ENCODE assay signal across 19 cellular contexts in the genomic region with DNA sequence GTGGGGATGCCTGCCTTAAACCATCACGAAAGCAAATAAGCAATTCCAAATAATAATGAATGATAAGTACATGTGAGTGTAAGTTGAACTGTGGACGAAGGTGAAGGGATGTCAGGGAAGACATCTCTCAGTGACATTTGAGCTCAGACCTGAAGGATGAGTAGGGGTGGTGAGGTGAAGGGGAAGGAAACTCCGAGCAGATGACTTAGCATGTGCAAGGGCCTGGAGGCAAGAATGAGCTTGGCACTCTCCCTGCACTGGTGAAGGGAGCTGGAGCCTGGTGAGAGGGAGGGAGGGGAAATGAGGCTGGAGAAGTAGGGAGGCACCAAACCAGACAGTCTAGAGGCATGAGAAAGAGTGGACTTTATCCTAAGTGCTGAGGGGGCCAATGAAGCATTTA.
"Had no signal": no experiment of that assay in that cellular context is flagged by ENCODE, and none has a peak within 500 bp of the region (broad histone marks: within the 10 kb centered on the region; RNA-seq: fewer than 3 reads in every experiment).

No MANE protein-coding gene starts in this region.

- ATAC-seq: esophagus mucosa; naive thymus-derived CD8-positive, alpha-beta T cell; stimulated activated memory B cell treated with anti-CD40 and anti-IgM and Interleukin-4, amounts not matched to agents 10 μg/mL and 1 μg/mL and 100 μg/mL, for 72 hours had no signal

- H3K9me3 Mint-ChIP-seq: neural progenitor cell; stimulated activated memory B cell treated with anti-CD40 and anti-IgM and Interleukin-4, amounts not matched to agents 10 μg/mL and 1 μg/mL and 100 μg/mL, for 72 hours had no signal

- H3K4me1 Mint-ChIP-seq: naive thymus-derived CD8-positive, alpha-beta T cell; stimulated activated memory B cell treated with anti-CD40 and anti-IgM and Interleukin-4, amounts not matched to agents 10 μg/mL and 1 μg/mL and 100 μg/mL, for 72 hours had no signal

- H3K27me3 ChIP-seq: heart right ventricle, neural progenitor cell, right lobe of liver, transverse colon, uterus had no signal

- H3K27ac Mint-ChIP-seq: naive thymus-derived CD8-positive, alpha-beta T cell; neural progenitor cell; stimulated activated memory B cell treated with anti-CD40 and anti-IgM and Interleukin-4, amounts not matched to agents 10 μg/mL and 1 μg/mL and 100 μg/mL, for 72 hours; T-helper 2 cell treated with Interferon-gamma antibody and Interleukin-4, amounts not matched to agents 5 μg/mL and 100 μg/mL, for 36 hours had no signal

- H3K36me3 ChIP-seq: heart right ventricle, neural progenitor cell, right lobe of liver, transverse colon, uterus had no signal

- H3K4me3 Mint-ChIP-seq: brain; naive thymus-derived CD8-positive, alpha-beta T cell; neural progenitor cell; stimulated activated memory B cell treated with anti-CD40 and anti-IgM and Interleukin-4, amounts not matched to agents 10 μg/mL and 1 μg/mL and 100 μg/mL, for 72 hours; T-helper 2 cell treated with Interferon-gamma antibody and Interleukin-4, amounts not matched to agents 5 μg/mL and 100 μg/mL, for 36 hours had no signal

- H3K27ac ChIP-seq: neural progenitor cell, right lobe of liver, transverse colon, uterus had no signal

- H3K36me3 Mint-ChIP-seq: brain; neural progenitor cell; stimulated activated memory B cell treated with anti-CD40 and anti-IgM and Interleukin-4, amounts not matched to agents 10 μg/mL and 1 μg/mL and 100 μg/mL, for 72 hours had no signal

- DNase-seq: activated CD4-positive, alpha-beta T cell treated with anti-CD3 and anti-CD28 coated beads for 1 hour; activated naive CD4-positive, alpha-beta T cell treated with Interleukin-2 at 50 U/mL for 16 hours; activated T-cell treated with anti-CD3 and anti-CD28 coated beads, Interleukin-2, amount 50 U/mL, for 48 hours; effector memory CD4-positive, alpha-beta T cell; naive thymus-derived CD8-positive, alpha-beta T cell; stimulated activated CD4-positive, alpha-beta T cell treated with anti-CD3 and anti-CD28 coated beads, Interleukin-2, amount 100 ng/mL, for 24 hours had no signal

- FAIRE-seq: colon, small intestine, TTC549 had no signal

- H3K9me3 ChIP-seq: right lobe of liver, transverse colon, uterus had no signal

- H3K4me3 ChIP-seq: heart right ventricle, lung, neural progenitor cell, right lobe of liver, transverse colon, uterus had no signal

- H3K4me1 ChIP-seq: neural progenitor cell, transverse colon, uterus had no signal
